In genomic region chr17:41455236-41455635, GRCh38 we compare ENCODE assay signal across 18 cellular contexts. TPM values are rescaled to one million over a fixed set of nuclear protein-coding genes. Genes with fewer than 3 reads are reported as not detected.
"Had no signal": no experiment of that assay in that cellular context is flagged by ENCODE, and none has a peak within 500 bp of the region (broad histone marks: within the 10 kb centered on the region; RNA-seq: fewer than 3 reads in every experiment).

No MANE protein-coding gene starts in this region.

- H3K36me3 Mint-ChIP-seq: activated naive CD4-positive, alpha-beta T cell treated with anti-CD3 and anti-CD28 coated beads, Interleukin-2, amount 50 U/mL, for 24 hours; naive thymus-derived CD4-positive, alpha-beta T cell; stimulated activated memory B cell treated with anti-CD40 and anti-IgM and Interleukin-4, amounts not matched to agents 10 μg/mL and 1 μg/mL and 100 μg/mL, for 72 hours had no signal

- H3K4me1 ChIP-seq: tibial artery had no signal

- H3K4me3 ChIP-seq: coronary artery, mucosa of descending colon, tibial artery had no signal

- ATAC-seq: left lobe of liver; mucosa of descending colon; naive thymus-derived CD4-positive, alpha-beta T cell; stimulated activated memory B cell treated with anti-CD40 and anti-IgM and Interleukin-4, amounts not matched to agents 10 μg/mL and 1 μg/mL and 100 μg/mL, for 72 hours had no signal

- H3K9me3 Mint-ChIP-seq: activated naive CD4-positive, alpha-beta T cell treated with anti-CD3 and anti-CD28 coated beads, Interleukin-2, amount 50 U/mL, for 24 hours; central memory CD8-positive, alpha-beta T cell; stimulated activated memory B cell treated with anti-CD40 and anti-IgM and Interleukin-4, amounts not matched to agents 10 μg/mL and 1 μg/mL and 100 μg/mL, for 72 hours had no signal

- H3K4me3 Mint-ChIP-seq: activated naive CD4-positive, alpha-beta T cell treated with anti-CD3 and anti-CD28 coated beads, Interleukin-2, amount 50 U/mL, for 24 hours; central memory CD8-positive, alpha-beta T cell; naive thymus-derived CD4-positive, alpha-beta T cell; stimulated activated memory B cell treated with anti-CD40 and anti-IgM and Interleukin-4, amounts not matched to agents 10 μg/mL and 1 μg/mL and 100 μg/mL, for 72 hours had no signal

- H3K27ac ChIP-seq: coronary artery, parathyroid adenoma, tibial artery, WERI-Rb-1 had no signal

- DNase-seq: activated CD4-positive, alpha-beta T cell treated with anti-CD3 and anti-CD28 coated beads, Interleukin-2, amount 50 U/mL, for 48 hours; effector CD4-positive, alpha-beta T cell; islet precursor cell; mucosa of descending colon; naive thymus-derived CD4-positive, alpha-beta T cell; stimulated activated CD4-positive, alpha-beta T cell treated with anti-CD3 and anti-CD28 coated beads, Interleukin-2, amount 100 ng/mL, for 48 hours; tibial artery; WERI-Rb-1 had no signal

- H3K27ac Mint-ChIP-seq: activated naive CD4-positive, alpha-beta T cell treated with anti-CD3 and anti-CD28 coated beads, Interleukin-2, amount 50 U/mL, for 24 hours; stimulated activated memory B cell treated with anti-CD40 and anti-IgM and Interleukin-4, amounts not matched to agents 10 μg/mL and 1 μg/mL and 100 μg/mL, for 72 hours had no signal

- H3K27me3 Mint-ChIP-seq: activated naive CD4-positive, alpha-beta T cell treated with anti-CD3 and anti-CD28 coated beads, Interleukin-2, amount 50 U/mL, for 24 hours had no signal

- H3K36me3 ChIP-seq: tibial artery, WERI-Rb-1 had no signal

- H3K4me1 Mint-ChIP-seq: activated naive CD4-positive, alpha-beta T cell treated with anti-CD3 and anti-CD28 coated beads, Interleukin-2, amount 50 U/mL, for 24 hours; naive thymus-derived CD4-positive, alpha-beta T cell; stimulated activated memory B cell treated with anti-CD40 and anti-IgM and Interleukin-4, amounts not matched to agents 10 μg/mL and 1 μg/mL and 100 μg/mL, for 72 hours had no signal

- H3K9me3 ChIP-seq: mucosa of descending colon had no signal

RNA-seq across cellular contexts. Expression of gene KRT32, which starts 11.9 kb away (rescaled TPM):
- total RNA-seq: endothelial cell of umbilical vein; left lobe of liver; lung microvascular endothelial cell; mucosa of descending colon; naive thymus-derived CD4-positive, alpha-beta T cell; skeletal muscle tissue; T-helper 1 cell treated with Interleukin-12 subunit alpha and Interleukin-12 subunit beta and Interleukin-4 antibody, amounts not matched to agents 30 ng/mL and 1 ng/mL, for 36 hours had no signal
- polyA plus RNA-seq: endothelial cell of umbilical vein; naive thymus-derived CD4-positive, alpha-beta T cell had no signal

RNA-seq across cellular contexts. Expression of gene KRT38, which starts 14.5 kb away (rescaled TPM):
- total RNA-seq: endothelial cell of umbilical vein; left lobe of liver; lung microvascular endothelial cell; mucosa of descending colon; naive thymus-derived CD4-positive, alpha-beta T cell; skeletal muscle tissue; T-helper 1 cell treated with Interleukin-12 subunit alpha and Interleukin-12 subunit beta and Interleukin-4 antibody, amounts not matched to agents 30 ng/mL and 1 ng/mL, for 36 hours had no signal
- polyA plus RNA-seq: endothelial cell of umbilical vein; naive thymus-derived CD4-positive, alpha-beta T cell had no signal

RNA-seq across cellular contexts. Expression of gene KRT35, which starts 25.7 kb away (rescaled TPM):
- total RNA-seq: endothelial cell of umbilical vein; left lobe of liver; lung microvascular endothelial cell; mucosa of descending colon; naive thymus-derived CD4-positive, alpha-beta T cell; skeletal muscle tissue; T-helper 1 cell treated with Interleukin-12 subunit alpha and Interleukin-12 subunit beta and Interleukin-4 antibody, amounts not matched to agents 30 ng/mL and 1 ng/mL, for 36 hours had no signal
- polyA plus RNA-seq: endothelial cell of umbilical vein; naive thymus-derived CD4-positive, alpha-beta T cell had no signal

RNA-seq across cellular contexts. Expression of gene KRT37, which starts 30.9 kb away (rescaled TPM):
- total RNA-seq: endothelial cell of umbilical vein; left lobe of liver; lung microvascular endothelial cell; mucosa of descending colon; naive thymus-derived CD4-positive, alpha-beta T cell; skeletal muscle tissue; T-helper 1 cell treated with Interleukin-12 subunit alpha and Interleukin-12 subunit beta and Interleukin-4 antibody, amounts not matched to agents 30 ng/mL and 1 ng/mL, for 36 hours had no signal
- polyA plus RNA-seq: endothelial cell of umbilical vein; naive thymus-derived CD4-positive, alpha-beta T cell had no signal

RNA-seq across cellular contexts. Expression of gene KRT36, which starts 34.5 kb away (rescaled TPM):
- total RNA-seq: endothelial cell of umbilical vein; left lobe of liver; lung microvascular endothelial cell; mucosa of descending colon; naive thymus-derived CD4-positive, alpha-beta T cell; skeletal muscle tissue; T-helper 1 cell treated with Interleukin-12 subunit alpha and Interleukin-12 subunit beta and Interleukin-4 antibody, amounts not matched to agents 30 ng/mL and 1 ng/mL, for 36 hours had no signal
- polyA plus RNA-seq: naive thymus-derived CD4-positive, alpha-beta T cell had no signal
